ENCODE assay signal across 13 cellular contexts in genomic region chr4:138562544-138562961, GRCh38.
DNase-seq lines count a peak whose midpoint lies in the region; ATAC-seq lines count a peak whose summit lies in the region.
"Had no signal": no experiment of that assay in that cellular context is flagged by ENCODE, and none has a peak within 500 bp of the region (broad histone marks: within the 10 kb centered on the region; RNA-seq: fewer than 3 reads in every experiment).

No MANE protein-coding gene starts in this region.

- ATAC-seq in GM21723 (IDR thresholded peaks at IDR 0.05; ENCODE audit: unreplicated experiment), result peak; percentile 72
- ATAC-seq in HG03039 (IDR thresholded peaks at IDR 0.05; ENCODE audit: unreplicated experiment), result no peak
- no peak for ATAC-seq in effector memory CD8-positive, alpha-beta T cell (replicated peaks)

- no peaks in the 10 kb centered on the region for H3K4me1 Mint-ChIP-seq in effector memory CD8-positive, alpha-beta T cell (ENCODE audit: low read depth in 2 of 2)

- H3K27ac Mint-ChIP-seq in effector memory CD8-positive, alpha-beta T cell, result no peak overlapping the region

- peak; percentile 62 for DNase-seq in GM03348 (ENCODE audit: low spot score)
- DNase-seq in SJSA1 (ENCODE audit: low read depth in 1 of 2, low spot score in 2 of 2), result peak in 1 of 2 experiments; percentile 27
- peak; percentile 39 for DNase-seq in kidney tubule cell (ENCODE audit: low spot score)
- no peak for DNase-seq in NCI-H1092 (lab: John Stamatoyannopoulos, UW)
- no peak for DNase-seq in effector memory CD8-positive, alpha-beta T cell
- no peak for DNase-seq in activated CD4-positive, CD25-positive, alpha-beta regulatory T cell treated with anti-CD3 and anti-CD28 coated beads, Interleukin-2, amount 50 U/mL, for 72 hours
- DNase-seq: activated naive CD4-positive, alpha-beta T cell treated with Interleukin-2 at 50 U/mL for 16 hours; DMS 273 treated with DMSO at 0.1 percent for 48 hours; foreskin fibroblast; NCI-H82 had no signal

- peaks cover 4% of the 10 kb centered on the region for H3K4me1 ChIP-seq in SJSA1 (replicated peaks)

- H3K27me3 ChIP-seq in SJSA1 (replicated peaks), result no peaks in the 10 kb centered on the region

- no peaks in the 10 kb centered on the region for H3K36me3 Mint-ChIP-seq in effector memory CD8-positive, alpha-beta T cell (ENCODE audit: insufficient read depth)

- no peak overlapping the region for H3K4me3 ChIP-seq in SJSA1
- H3K4me3 ChIP-seq: thoracic aorta had no signal

- H3K27me3 Mint-ChIP-seq in effector memory CD8-positive, alpha-beta T cell, result no peaks in the 10 kb centered on the region

- H3K27ac ChIP-seq in SJSA1, result peak overlapping the region; percentile 20; the same call in 1 of the 2 replicates

- H3K4me3 Mint-ChIP-seq in effector memory CD8-positive, alpha-beta T cell, result no peak overlapping the region

- H3K9me3 Mint-ChIP-seq in effector memory CD8-positive, alpha-beta T cell, result peaks cover 0 to 2% of the 10 kb centered on the region in 2 donors

- H3K9me3 ChIP-seq in SJSA1 (replicated peaks), result no peaks in the 10 kb centered on the region
- H3K9me3 ChIP-seq: thoracic aorta had no signal

- H3K36me3 ChIP-seq in SJSA1, result no peaks in the 10 kb centered on the region
- H3K36me3 ChIP-seq: thoracic aorta had no signal

Comparison
In these comparisons a context has a peak if more than half of its experiments do, and no peak if none do; other contexts are left out.
1. DNase-seq: peak in GM03348 (single experiment) and kidney tubule cell (single experiment); none in NCI-H1092 (single experiment), effector memory CD8-positive, alpha-beta T cell (0 of 3) and activated CD4-positive, CD25-positive, alpha-beta regulatory T cell treated with anti-CD3 and anti-CD28 coated beads, Interleukin-2, amount 50 U/mL, for 72 hours (single experiment).